ENCODE assay signal across 35 cellular contexts in genomic region chrX:67949270-67949669, GRCh38.
"Had no signal": no experiment of that assay in that cellular context is flagged by ENCODE, and none has a peak within 500 bp of the region (broad histone marks: within the 10 kb centered on the region; RNA-seq: fewer than 3 reads in every experiment).

No MANE protein-coding gene starts in this region.

- H3K36me3 ChIP-seq: MG63 had no signal

- DNase-seq: Karpas-422, Kasumi-1, MG63, MM.1S, MV-4-11, NCI-H1048, NCI-H1092, NCI-H1092 treated with DMSO at 0.1 percent for 48 hours, NCI-H1105, NCI-H1105 treated with DMSO at 0.1 percent for 48 hours, NCI-H1417, NCI-H1417 treated with DMSO at 0.1 percent for 48 hours, NCI-H1436, NCI-H1436 treated with DMSO at 0.1 percent for 48 hours, NCI-H146, NCI-H1694, NCI-H1694 treated with DMSO at 0.1 percent for 48 hours, NCI-H187, NCI-H187 treated with DMSO at 0.1 percent for 48 hours, NCI-H1930, NCI-H2029, NCI-H2029 treated with DMSO at 0.1 percent for 48 hours, NCI-H2081, NCI-H2081 treated with DMSO at 0.1 percent for 48 hours, NCI-H2107, NCI-H2171, NCI-H2171 treated with DMSO at 0.1 percent for 48 hours, NCI-H2227 treated with DMSO at 0.1 percent for 48 hours, NCI-H226, NCI-H345, NCI-H446, NCI-H446 treated with DMSO at 0.1 percent for 48 hours, NCI-H510A, NCI-H510A treated with DMSO at 0.1 percent for 48 hours, NCI-H524 had no signal

- H3K27me3 ChIP-seq: MG63 had no signal

- H3K4me3 ChIP-seq: MG63 had no signal

- H3K9me3 ChIP-seq: MG63 had no signal
